1 cellular context compared by ENCODE assay signal in the genomic region with DNA sequence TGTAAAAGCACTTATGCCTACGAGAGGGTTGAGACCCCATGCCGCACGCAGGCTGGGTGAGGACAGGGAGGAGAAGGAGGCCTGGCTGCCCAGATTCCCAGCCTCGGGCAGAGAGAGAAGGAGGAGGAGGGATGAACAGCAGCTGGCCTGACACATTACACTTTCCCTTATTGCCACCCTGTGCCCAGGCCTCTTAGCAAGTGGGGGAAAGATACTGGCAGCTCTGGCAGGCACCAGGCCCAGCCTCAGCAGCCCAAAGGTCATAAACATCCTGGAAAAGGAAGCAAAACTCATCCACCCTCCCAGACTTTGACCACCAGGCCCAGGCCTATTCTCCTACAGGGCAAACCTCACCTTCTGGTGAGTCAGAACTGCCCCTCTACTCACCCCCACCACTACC.
TF ChIP-seq lines count a peak whose summit lies in the region.

No MANE protein-coding gene starts in this region.

TF ChIP-seq in SK-N-SH, 30 proteins besides CTCF, POLR2A, EP300 and RAD21 (continued from another document):
- TF ChIP-seq GABPA (IDR thresholded peaks at IDR 0.05; ENCODE audit: low read depth) (no peak), SMC3 (IDR thresholded peaks at IDR 0.05; ENCODE audit: low read depth, low read length) (no peak), ZBTB33 (IDR thresholded peaks at IDR 0.05; ENCODE audit: borderline replicate concordance, low read depth) (no peak)
- TF ChIP-seq, protein P1, sequence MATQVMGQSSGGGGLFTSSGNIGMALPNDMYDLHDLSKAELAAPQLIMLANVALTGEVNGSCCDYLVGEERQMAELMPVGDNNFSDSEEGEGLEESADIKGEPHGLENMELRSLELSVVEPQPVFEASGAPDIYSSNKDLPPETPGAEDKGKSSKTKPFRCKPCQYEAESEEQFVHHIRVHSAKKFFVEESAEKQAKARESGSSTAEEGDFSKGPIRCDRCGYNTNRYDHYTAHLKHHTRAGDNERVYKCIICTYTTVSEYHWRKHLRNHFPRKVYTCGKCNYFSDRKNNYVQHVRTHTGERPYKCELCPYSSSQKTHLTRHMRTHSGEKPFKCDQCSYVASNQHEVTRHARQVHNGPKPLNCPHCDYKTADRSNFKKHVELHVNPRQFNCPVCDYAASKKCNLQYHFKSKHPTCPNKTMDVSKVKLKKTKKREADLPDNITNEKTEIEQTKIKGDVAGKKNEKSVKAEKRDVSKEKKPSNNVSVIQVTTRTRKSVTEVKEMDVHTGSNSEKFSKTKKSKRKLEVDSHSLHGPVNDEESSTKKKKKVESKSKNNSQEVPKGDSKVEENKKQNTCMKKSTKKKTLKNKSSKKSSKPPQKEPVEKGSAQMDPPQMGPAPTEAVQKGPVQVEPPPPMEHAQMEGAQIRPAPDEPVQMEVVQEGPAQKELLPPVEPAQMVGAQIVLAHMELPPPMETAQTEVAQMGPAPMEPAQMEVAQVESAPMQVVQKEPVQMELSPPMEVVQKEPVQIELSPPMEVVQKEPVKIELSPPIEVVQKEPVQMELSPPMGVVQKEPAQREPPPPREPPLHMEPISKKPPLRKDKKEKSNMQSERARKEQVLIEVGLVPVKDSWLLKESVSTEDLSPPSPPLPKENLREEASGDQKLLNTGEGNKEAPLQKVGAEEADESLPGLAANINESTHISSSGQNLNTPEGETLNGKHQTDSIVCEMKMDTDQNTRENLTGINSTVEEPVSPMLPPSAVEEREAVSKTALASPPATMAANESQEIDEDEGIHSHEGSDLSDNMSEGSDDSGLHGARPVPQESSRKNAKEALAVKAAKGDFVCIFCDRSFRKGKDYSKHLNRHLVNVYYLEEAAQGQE (IDR thresholded peaks at IDR 0.05; ENCODE audit: low read depth, low read length) = no peak
